Comparison of ENCODE assay signal across 1 cellular context in the genomic region with DNA sequence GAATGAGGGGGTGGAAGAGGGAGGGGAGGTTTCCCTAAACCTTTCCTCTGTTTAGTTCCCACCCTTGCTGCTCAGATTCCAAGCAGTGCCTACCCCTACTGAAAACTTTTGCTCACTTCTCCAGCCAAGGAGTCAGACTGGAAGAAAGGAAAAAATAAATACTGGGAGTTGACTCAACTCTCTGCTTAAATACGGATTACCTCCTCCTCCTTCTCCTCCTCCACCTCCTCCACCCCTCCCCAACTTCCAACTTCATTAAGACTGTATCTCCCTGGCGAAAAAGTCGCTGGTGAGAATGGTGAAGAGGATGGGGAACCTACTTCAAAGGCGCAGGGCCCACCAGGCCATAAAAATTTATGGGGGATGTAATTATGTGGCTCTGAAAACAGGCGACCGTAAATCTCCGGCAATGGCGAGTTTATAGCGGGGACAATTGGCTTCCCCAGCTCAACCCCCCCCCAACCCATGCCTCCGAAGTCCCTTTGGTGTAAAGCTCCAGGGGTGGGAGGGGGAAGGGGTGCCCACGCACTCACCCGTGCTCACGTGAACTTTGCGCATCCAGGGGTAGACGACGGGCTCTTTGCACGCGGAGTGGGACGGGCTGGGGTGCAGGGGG.
A peak's percentile ranks its signal among the peaks of the same experiment; 100 is the strongest.
TF ChIP-seq lines count a peak whose summit lies in the region.

No MANE protein-coding gene starts in this region.

TF ChIP-seq in H1, 55 proteins besides CTCF, POLR2A, EP300 and RAD21:
- TF ChIP-seq CBX8 (IDR thresholded peaks at IDR 0.05; ENCODE audit: borderline replicate concordance, low read depth, low read length), result peak; percentile 73; the same call in 1 of the 2 replicates
- no peak for TF ChIP-seq SRF (IDR thresholded peaks at IDR 0.05; ENCODE audit: low read depth, low read length)
- no peak for TF ChIP-seq SP1 (IDR thresholded peaks at IDR 0.05; ENCODE audit: low read depth, low read length)
- no peak for TF ChIP-seq POLR2AphosphoS5 (IDR thresholded peaks at IDR 0.05; ENCODE audit: low read depth, low read length)
- no peak for TF ChIP-seq CREB1 (IDR thresholded peaks at IDR 0.05)
- no peak for TF ChIP-seq BRCA1 (IDR thresholded peaks at IDR 0.05; ENCODE audit: low read depth, low read length)
- no peak for TF ChIP-seq SP2 (IDR thresholded peaks at IDR 0.05; ENCODE audit: low read length)
- TF ChIP-seq HDAC6 (IDR thresholded peaks at IDR 0.05; ENCODE audit: low read depth, low read length), result no peak
- no peak for TF ChIP-seq CHD2 (IDR thresholded peaks at IDR 0.05; ENCODE audit: low read length)
- TF ChIP-seq PHF8 (conservative IDR thresholded peaks at IDR 0.05; ENCODE audit: low read depth, low read length), result no peak
- TF ChIP-seq TEAD4 (IDR thresholded peaks at IDR 0.05; ENCODE audit: low read depth, low read length), result no peak
- TF ChIP-seq KDM5A (IDR thresholded peaks at IDR 0.05; ENCODE audit: low read length), result no peak
- no peak for TF ChIP-seq GTF2F1 (IDR thresholded peaks at IDR 0.05; ENCODE audit: borderline replicate concordance, low read depth, low read length)
- TF ChIP-seq POU5F1 (IDR thresholded peaks at IDR 0.05; ENCODE audit: low read depth, low read length), result no peak
- TF ChIP-seq SUZ12 (IDR thresholded peaks at IDR 0.05; ENCODE audit: low read length), result peak; percentile 91
- TF ChIP-seq EGR1 (IDR thresholded peaks at IDR 0.05; ENCODE audit: borderline replicate concordance, low read depth, low read length), result no peak
- no peak for TF ChIP-seq NANOG (IDR thresholded peaks at IDR 0.05; ENCODE audit: insufficient read depth, low read depth, low read length, poor library complexity, severe bottlenecking)
- TF ChIP-seq EZH2 (IDR thresholded peaks at IDR 0.05; ENCODE audit: low read depth, low read length, severe bottlenecking), result peak; percentile 93
- no peak for TF ChIP-seq RBBP5 (IDR thresholded peaks at IDR 0.05; ENCODE audit: borderline replicate concordance, low read depth, low read length)
- no peak for TF ChIP-seq JUND (IDR thresholded peaks at IDR 0.05; ENCODE audit: low read length)
- TF ChIP-seq BACH1 (IDR thresholded peaks at IDR 0.05; ENCODE audit: low read length), result no peak
- no peak for TF ChIP-seq YY1 (IDR thresholded peaks at IDR 0.05; ENCODE audit: low read depth, low read length)
- TF ChIP-seq, protein P1, sequence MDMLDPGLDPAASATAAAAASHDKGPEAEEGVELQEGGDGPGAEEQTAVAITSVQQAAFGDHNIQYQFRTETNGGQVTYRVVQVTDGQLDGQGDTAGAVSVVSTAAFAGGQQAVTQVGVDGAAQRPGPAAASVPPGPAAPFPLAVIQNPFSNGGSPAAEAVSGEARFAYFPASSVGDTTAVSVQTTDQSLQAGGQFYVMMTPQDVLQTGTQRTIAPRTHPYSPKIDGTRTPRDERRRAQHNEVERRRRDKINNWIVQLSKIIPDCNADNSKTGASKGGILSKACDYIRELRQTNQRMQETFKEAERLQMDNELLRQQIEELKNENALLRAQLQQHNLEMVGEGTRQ (IDR thresholded peaks at IDR 0.05; ENCODE audit: low read length), result no peak
- no peak for TF ChIP-seq CBX5 (IDR thresholded peaks at IDR 0.05; ENCODE audit: low read depth, low read length)
- no peak for TF ChIP-seq SIX5 (IDR thresholded peaks at IDR 0.05; ENCODE audit: low read depth, low read length)
- TF ChIP-seq, protein P2, sequence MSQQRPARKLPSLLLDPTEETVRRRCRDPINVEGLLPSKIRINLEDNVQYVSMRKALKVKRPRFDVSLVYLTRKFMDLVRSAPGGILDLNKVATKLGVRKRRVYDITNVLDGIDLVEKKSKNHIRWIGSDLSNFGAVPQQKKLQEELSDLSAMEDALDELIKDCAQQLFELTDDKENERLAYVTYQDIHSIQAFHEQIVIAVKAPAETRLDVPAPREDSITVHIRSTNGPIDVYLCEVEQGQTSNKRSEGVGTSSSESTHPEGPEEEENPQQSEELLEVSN (IDR thresholded peaks at IDR 0.05), result no peak
- TF ChIP-seq RNF2 (IDR thresholded peaks at IDR 0.05; ENCODE audit: borderline replicate concordance, low read depth, low read length, missing control alignments, poor library complexity, severe bottlenecking), result peak; percentile 43
- TF ChIP-seq CTBP2 (IDR thresholded peaks at IDR 0.05; ENCODE audit: borderline replicate concordance, insufficient read depth, insufficient read length, low read length), result no peak
- TF ChIP-seq SIN3A (conservative IDR thresholded peaks at IDR 0.05 in 1 of 2, IDR thresholded peaks at IDR 0.05 in 1 of 2; ENCODE audit: low read depth in 1 of 2, low read length in 2 of 2), result no peak
- TF ChIP-seq TAF7 (optimal IDR thresholded peaks at IDR 0.05; ENCODE audit: borderline replicate concordance, low read depth, low read length), result no peak
- TF ChIP-seq, protein P3, sequence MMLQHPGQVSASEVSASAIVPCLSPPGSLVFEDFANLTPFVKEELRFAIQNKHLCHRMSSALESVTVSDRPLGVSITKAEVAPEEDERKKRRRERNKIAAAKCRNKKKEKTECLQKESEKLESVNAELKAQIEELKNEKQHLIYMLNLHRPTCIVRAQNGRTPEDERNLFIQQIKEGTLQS (IDR thresholded peaks at IDR 0.05; ENCODE audit: insufficient read depth, low read depth, low read length), result no peak
- TF ChIP-seq, protein P4, sequence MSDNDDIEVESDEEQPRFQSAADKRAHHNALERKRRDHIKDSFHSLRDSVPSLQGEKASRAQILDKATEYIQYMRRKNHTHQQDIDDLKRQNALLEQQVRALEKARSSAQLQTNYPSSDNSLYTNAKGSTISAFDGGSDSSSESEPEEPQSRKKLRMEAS (IDR thresholded peaks at IDR 0.05), result no peak
- TF ChIP-seq KDM1A (IDR thresholded peaks at IDR 0.05; ENCODE audit: borderline replicate concordance, low read length), result no peak
